1 cellular context compared by ENCODE assay signal in the genomic region with DNA sequence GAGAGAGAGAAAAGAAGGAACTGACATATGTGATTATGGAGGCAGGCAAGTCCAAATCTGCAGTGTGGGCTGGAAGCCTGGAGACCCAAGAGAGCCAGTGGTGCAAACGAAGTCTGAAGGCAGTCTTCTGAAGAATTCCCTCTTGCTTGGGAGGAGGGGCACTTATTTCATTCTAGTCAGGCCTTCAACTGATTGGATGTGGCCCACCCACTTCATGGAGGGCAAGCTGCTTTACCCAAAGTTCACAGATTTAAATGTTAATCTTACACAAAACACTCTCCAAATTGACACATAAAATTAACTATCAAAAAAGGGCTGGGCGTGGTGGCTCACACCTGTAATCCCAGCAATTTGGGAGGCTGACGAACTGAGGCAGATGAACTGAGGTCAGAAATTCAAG.
TF ChIP-seq lines count a peak whose summit lies in the region.

No MANE protein-coding gene starts in this region.

TF ChIP-seq in HEK293, 187 proteins besides CTCF, POLR2A, EP300 and RAD21 (continued from another document):
- TF ChIP-seq, protein P1, sequence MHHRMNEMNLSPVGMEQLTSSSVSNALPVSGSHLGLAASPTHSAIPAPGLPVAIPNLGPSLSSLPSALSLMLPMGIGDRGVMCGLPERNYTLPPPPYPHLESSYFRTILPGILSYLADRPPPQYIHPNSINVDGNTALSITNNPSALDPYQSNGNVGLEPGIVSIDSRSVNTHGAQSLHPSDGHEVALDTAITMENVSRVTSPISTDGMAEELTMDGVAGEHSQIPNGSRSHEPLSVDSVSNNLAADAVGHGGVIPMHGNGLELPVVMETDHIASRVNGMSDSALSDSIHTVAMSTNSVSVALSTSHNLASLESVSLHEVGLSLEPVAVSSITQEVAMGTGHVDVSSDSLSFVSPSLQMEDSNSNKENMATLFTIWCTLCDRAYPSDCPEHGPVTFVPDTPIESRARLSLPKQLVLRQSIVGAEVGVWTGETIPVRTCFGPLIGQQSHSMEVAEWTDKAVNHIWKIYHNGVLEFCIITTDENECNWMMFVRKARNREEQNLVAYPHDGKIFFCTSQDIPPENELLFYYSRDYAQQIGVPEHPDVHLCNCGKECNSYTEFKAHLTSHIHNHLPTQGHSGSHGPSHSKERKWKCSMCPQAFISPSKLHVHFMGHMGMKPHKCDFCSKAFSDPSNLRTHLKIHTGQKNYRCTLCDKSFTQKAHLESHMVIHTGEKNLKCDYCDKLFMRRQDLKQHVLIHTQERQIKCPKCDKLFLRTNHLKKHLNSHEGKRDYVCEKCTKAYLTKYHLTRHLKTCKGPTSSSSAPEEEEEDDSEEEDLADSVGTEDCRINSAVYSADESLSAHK (tag by site-specific recombination; IDR thresholded peaks at IDR 0.05), result no peak
- TF ChIP-seq IKZF3 (tag by site-specific recombination; IDR thresholded peaks at IDR 0.05), result no peak
- peak; percentile 97 for TF ChIP-seq ZNF10 (tag by site-specific recombination; IDR thresholded peaks at IDR 0.05)
- TF ChIP-seq TCF7L2 (IDR thresholded peaks at IDR 0.05; ENCODE audit: borderline replicate concordance, low read depth, low read length), result no peak
- no peak for TF ChIP-seq KLF10 (tag by site-specific recombination; IDR thresholded peaks at IDR 0.05)
- TF ChIP-seq ZBTB1 (tag by site-specific recombination; IDR thresholded peaks at IDR 0.05), result no peak
TF ChIP-seq in HEK293: peak in this region for 1.
